Comparison of ENCODE assay signal across 8 cellular contexts in the genomic region with DNA sequence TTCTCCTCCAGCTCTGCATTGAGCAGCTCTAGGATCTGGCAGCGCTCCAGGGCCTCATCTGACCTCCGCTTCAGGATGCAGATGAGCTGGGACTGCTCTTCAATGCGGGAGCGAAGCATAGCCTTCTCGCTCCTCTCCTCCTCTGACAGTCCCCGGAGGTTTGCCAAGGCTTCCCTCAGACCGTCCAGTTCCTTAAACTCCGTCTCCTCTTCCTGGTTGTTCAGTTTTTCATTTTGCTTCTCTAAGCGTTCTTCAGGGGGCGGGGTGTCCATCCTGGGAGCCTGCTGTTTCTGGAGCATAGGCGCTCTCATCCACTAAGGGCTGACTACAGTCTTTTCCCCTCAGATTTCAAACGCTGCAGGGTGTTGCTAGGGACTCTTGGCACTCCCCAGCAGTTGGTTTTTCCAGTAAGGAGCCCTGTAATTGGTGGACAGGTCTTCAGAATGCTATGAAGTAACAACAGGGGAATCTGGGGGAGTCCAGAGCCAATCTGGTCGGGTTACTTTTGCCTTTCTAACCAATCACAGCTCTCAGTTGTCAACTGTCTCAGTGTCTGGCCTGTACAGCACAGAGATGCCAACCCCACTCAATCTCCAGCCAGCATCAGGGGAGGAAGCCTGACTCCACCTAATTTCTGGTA. TPM values are rescaled to one million over a fixed set of nuclear protein-coding genes. Genes with fewer than 3 reads are reported as not detected.
DNase-seq lines count a peak whose midpoint lies in the region; ATAC-seq and TF ChIP-seq lines count a peak whose summit lies in the region.

A gene (minus strand): TSS at position 376 of the 640 bp plus-strand sequence. CDS start 65 bp downstream, at position 311.

- H3K36me3 ChIP-seq in body of pancreas (replicated peaks in 1 of 2; ENCODE audit: insufficient read depth in 1 of 2, low read depth in 2 of 2) (no peaks in the 10 kb centered on the region), subcutaneous abdominal adipose tissue (ENCODE audit: control insufficient read depth in 5 of 5, insufficient read depth in 5 of 5, low read length in 5 of 5) (no peaks in the 10 kb centered on the region)

- intact Hi-C loops in body of pancreas (cut with DNase I): no loop called here

- H3K4me1 ChIP-seq in body of pancreas (peaks cover 6% of the 10 kb centered on the region), subcutaneous abdominal adipose tissue (ENCODE audit: control insufficient read depth in 5 of 5, insufficient read depth in 5 of 5, low read length in 5 of 5) (peaks cover 0 to 27% (median 25%) of the 10 kb centered on the region in 5 donors)

- no peaks in the 10 kb centered on the region for H3K27me3 ChIP-seq in body of pancreas
- no peaks in the 10 kb centered on the region for H3K27me3 ChIP-seq in subcutaneous abdominal adipose tissue (ENCODE audit: control insufficient read depth in 5 of 5, insufficient read depth in 4 of 5, low read length in 5 of 5)

- H3K27ac ChIP-seq in body of pancreas: peak within 1 kb of the TSS in 1 of 4 donors; percentile 32
- H3K27ac ChIP-seq in subcutaneous abdominal adipose tissue (ENCODE audit: low read depth, low read length): peak within 1 kb of the TSS; percentile 27

- H3K4me3 ChIP-seq in body of pancreas (no peak within 1 kb of the TSS), subcutaneous abdominal adipose tissue (ENCODE audit: low read depth in 1 of 5, low read length in 5 of 5) (peak within 1 kb of the TSS; percentile 55 to 79 (median 62))

- H3K9me3 ChIP-seq in body of pancreas (no peaks in the 10 kb centered on the region), subcutaneous abdominal adipose tissue (ENCODE audit: control insufficient read depth in 5 of 5, low read length in 5 of 5) (no peaks in the 10 kb centered on the region)

- H3K9ac ChIP-seq in subcutaneous abdominal adipose tissue (ENCODE audit: low read length in 5 of 5): peak within 1 kb of the TSS in 2 of 5 donors; percentile 14 to 61

- TF ChIP-seq CTCF in AG09319 (IDR thresholded peaks at IDR 0.05; ENCODE audit: low read depth, low read length): no peak
- no peak for TF ChIP-seq CTCF in body of pancreas (IDR thresholded peaks at IDR 0.05)

- WGBS in body of pancreas, 2 donors: 78 to 83% methylated on average over 12 to 13 of the region's 13 CpGs

- peak; percentile 65 for ATAC-seq in body of pancreas
- no peak for ATAC-seq in GM18505 (IDR thresholded peaks at IDR 0.05; ENCODE audit: unreplicated experiment)

- DNase-seq in AG09319 (ENCODE audit: extremely low read depth, low read depth) (peak; percentile 88), NCI-H1436 (lab: John Stamatoyannopoulos, UW) (peak; percentile 90), body of pancreas (peak in 3 of 4 donors; percentile 38 to 58 (median 40)), islet precursor cell (peak; percentile 61), amniotic stem cell (lab: John Stamatoyannopoulos, UW) (no peak)
- no peak for DNase-seq in central memory CD4-positive, alpha-beta T cell

- TF ChIP-seq POLR2A in body of pancreas (IDR thresholded peaks at IDR 0.05) (no peak), GM18505 (IDR thresholded peaks at IDR 0.05; ENCODE audit: borderline replicate concordance, extremely low read depth, insufficient read depth, insufficient read length) (no peak)

RNA-seq across cellular contexts. Expression of the gene that starts here (rescaled TPM):
- total RNA-seq in body of pancreas: not detected

Comparison
In these comparisons a context has a peak if more than half of its experiments do, and no peak if none do; other contexts are left out.
1. Peak in DNase-seq and ATAC-seq in body of pancreas; RNA of the gene not detected or under 1 TPM.
2. DNase-seq: peak in AG09319 (single experiment), NCI-H1436 (single experiment) and islet precursor cell (single experiment); none in amniotic stem cell (single experiment) and central memory CD4-positive, alpha-beta T cell (single experiment).
3. H3K4me3 ChIP-seq: peak in subcutaneous abdominal adipose tissue (5 of 5); none in body of pancreas (0 of 2).